In the genomic region with DNA sequence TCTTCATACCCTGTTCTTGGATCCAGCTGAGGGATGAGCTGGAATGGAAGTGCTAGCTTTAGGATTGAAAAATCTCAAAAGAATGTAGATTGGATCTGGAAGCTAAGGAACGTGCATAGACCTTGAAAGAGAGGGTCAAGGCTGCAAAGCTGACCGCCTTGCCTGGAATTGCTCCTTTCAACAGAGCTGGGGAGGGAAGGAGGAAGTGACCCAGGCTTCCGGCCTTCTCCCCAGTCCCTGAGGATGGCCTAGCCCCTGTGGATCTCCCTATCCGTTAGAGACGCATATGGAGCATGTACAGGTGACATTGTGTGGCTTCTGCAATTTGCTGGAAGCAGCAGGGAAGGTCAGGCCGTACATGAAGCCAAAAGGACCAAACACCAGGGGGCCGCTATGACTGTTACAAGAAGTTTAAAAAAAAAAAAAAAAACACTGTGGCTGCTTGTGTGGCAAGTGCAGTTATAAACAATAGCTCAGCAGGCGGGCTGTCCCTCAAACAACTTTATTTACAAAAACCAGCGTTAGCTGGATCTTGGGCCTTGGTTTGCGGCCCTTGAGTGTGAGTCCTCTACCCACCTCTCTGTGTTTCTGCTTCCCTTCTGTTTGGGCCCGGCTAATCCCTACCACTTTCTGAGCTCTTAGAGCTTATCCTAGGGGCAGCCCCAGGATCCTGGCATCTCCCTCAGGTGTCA, we compare ENCODE assay signal across 17 cellular contexts.
DNase-seq lines count a peak whose midpoint lies in the region; ATAC-seq and TF ChIP-seq lines count a peak whose summit lies in the region.
"Had no signal": no experiment of that assay in that cellular context is flagged by ENCODE, and none has a peak within 500 bp of the region (broad histone marks: within the 10 kb centered on the region; RNA-seq: fewer than 3 reads in every experiment).

No MANE protein-coding gene starts in this region.

- peaks cover 3% of the 10 kb centered on the region for H3K79me1 ChIP-seq in mesenchymal stem cell (replicated peaks; ENCODE audit: low read length, poor library complexity, severe bottlenecking)

- H2AK5ac ChIP-seq in mesenchymal stem cell (ENCODE audit: low read length, severe bottlenecking), result no peak overlapping the region

- TF ChIP-seq CTCF in HFFc6 (IDR thresholded peaks at IDR 0.05), result peak; percentile 13; the same call in 1 of the 2 replicates

- peaks cover 0 to 6% of the 10 kb centered on the region in 2 experiments for H3K36me3 ChIP-seq in mesenchymal stem cell (ENCODE audit: control insufficient read depth in 1 of 2, insufficient read depth in 2 of 2, low read depth in 1 of 2, low read length in 2 of 2)
- H3K36me3 ChIP-seq: SJCRH30 had no signal

- DNase-seq in COR-L47 (lab: John Stamatoyannopoulos, UW) (peak; percentile 60), HFFc6 (no peak), astrocyte of the hippocampus (ENCODE audit: low read depth, low spot score) (peak; percentile 58), mesenchymal stem cell (peak; percentile 42), NCI-H187 (lab: John Stamatoyannopoulos, UW) (no peak), GDM1 (lab: John Stamatoyannopoulos, UW) (no peak)
- no peak for DNase-seq in stimulated activated CD4-positive, alpha-beta T cell treated with anti-CD3 and anti-CD28 coated beads, Interleukin-4, amount 100 ng/mL, for 4 hours
- DNase-seq: activated CD4-positive, alpha-beta T cell treated with anti-CD3 and anti-CD28 coated beads for 48 hours; GF-D8; MM.1S; NCI-H2081 treated with DMSO at 0.1 percent for 48 hours; SJCRH30; stimulated activated CD4-positive, alpha-beta T cell treated with anti-CD3 and anti-CD28 coated beads, Interleukin-4, amount 100 ng/mL, for 24 hours had no signal

- H3K18ac ChIP-seq in mesenchymal stem cell (ENCODE audit: low read depth in 1 of 2, low read length in 2 of 2), result no peak overlapping the region

- H3K9me3 ChIP-seq in mesenchymal stem cell (ENCODE audit: control insufficient read depth, low read length), result no peaks in the 10 kb centered on the region
- H3K9me3 ChIP-seq: SJCRH30 had no signal

- no peak overlapping the region for H3K27ac ChIP-seq in mesenchymal stem cell (ENCODE audit: low read length, poor library complexity, severe bottlenecking)
- H3K27ac ChIP-seq: SJCRH30 had no signal

- no peak overlapping the region for H2BK5ac ChIP-seq in mesenchymal stem cell (ENCODE audit: low read depth, low read length, poor library complexity, severe bottlenecking)

- H2BK15ac ChIP-seq in mesenchymal stem cell (ENCODE audit: low read depth, poor library complexity, severe bottlenecking), result no peak overlapping the region

- no peak overlapping the region for H2BK12ac ChIP-seq in mesenchymal stem cell (ENCODE audit: low read length in 2 of 2)

- no peak overlapping the region for H3K4me3 Mint-ChIP-seq in HFFc6
- H3K4me3 Mint-ChIP-seq: activated naive CD4-positive, alpha-beta T cell treated with anti-CD3 and anti-CD28 coated beads for 36 hours had no signal

- no peak overlapping the region for H3K4me2 ChIP-seq in mesenchymal stem cell (ENCODE audit: low read length, poor library complexity, severe bottlenecking)

- no peak overlapping the region for H2BK120ac ChIP-seq in mesenchymal stem cell (ENCODE audit: low read depth, low read length)

- H3K4me1 ChIP-seq in mesenchymal stem cell (ENCODE audit: control insufficient read depth, insufficient read depth, low read depth, low read length), result peaks cover 14% of the 10 kb centered on the region

- no peaks in the 10 kb centered on the region for H3K9me3 Mint-ChIP-seq in HFFc6
- H3K9me3 Mint-ChIP-seq: activated naive CD4-positive, alpha-beta T cell treated with anti-CD3 and anti-CD28 coated beads for 36 hours had no signal

- peaks cover 21% of the 10 kb centered on the region for H3K4me1 Mint-ChIP-seq in HFFc6 (ENCODE audit: low read depth)

- H3K14ac ChIP-seq in mesenchymal stem cell (ENCODE audit: low read length in 2 of 2), result no peak overlapping the region

- no peak overlapping the region for H2AFZ ChIP-seq in mesenchymal stem cell (ENCODE audit: low read depth, low read length)

- no peak overlapping the region for H3K4me3 ChIP-seq in mesenchymal stem cell (ENCODE audit: insufficient read depth in 1 of 2, low read depth in 1 of 2, low read length in 2 of 2)
- H3K4me3 ChIP-seq: dorsolateral prefrontal cortex, SJCRH30 had no signal

- H3K36me3 Mint-ChIP-seq in HFFc6 (ENCODE audit: low read depth), result no peaks in the 10 kb centered on the region

- no peak overlapping the region for H3K23ac ChIP-seq in mesenchymal stem cell (ENCODE audit: low read length in 2 of 2)

- no peaks in the 10 kb centered on the region for H3K27me3 ChIP-seq in mesenchymal stem cell (ENCODE audit: control insufficient read depth in 1 of 2, insufficient read depth in 1 of 2, low read length in 2 of 2)
- H3K27me3 ChIP-seq: dorsolateral prefrontal cortex, SJCRH30 had no signal

- H3K27ac Mint-ChIP-seq in HFFc6, result no peak overlapping the region; the same call in 1 of the 2 replicates
- H3K27ac Mint-ChIP-seq: activated naive CD4-positive, alpha-beta T cell treated with anti-CD3 and anti-CD28 coated beads for 36 hours had no signal

- H3K4ac ChIP-seq in mesenchymal stem cell (ENCODE audit: low read depth in 1 of 2, low read length in 2 of 2), result no peak overlapping the region

- peaks cover 11% of the 10 kb centered on the region for H3K27me3 Mint-ChIP-seq in HFFc6 (ENCODE audit: insufficient read depth)

- H4K91ac ChIP-seq in mesenchymal stem cell (ENCODE audit: low read length), result peak overlapping the region; percentile 7

- H4K8ac ChIP-seq in mesenchymal stem cell (ENCODE audit: low read length), result no peak overlapping the region

- 64% methylated on average over 11 of the region's 11 CpGs for WGBS in mesenchymal stem cell

- no peak overlapping the region for H3K9ac ChIP-seq in mesenchymal stem cell (ENCODE audit: low read length)

- ATAC-seq in HG03571 (IDR thresholded peaks at IDR 0.05; ENCODE audit: unreplicated experiment), result no peak
- ATAC-seq: esophagus mucosa had no signal

Comparison
In these comparisons a context has a peak if more than half of its experiments do, and no peak if none do; other contexts are left out.
1. DNase-seq: peak in COR-L47 (single experiment), astrocyte of the hippocampus (single experiment) and mesenchymal stem cell (single experiment); none in HFFc6 (single experiment), NCI-H187 (0 of 2), GDM1 (single experiment) and stimulated activated CD4-positive, alpha-beta T cell treated with anti-CD3 and anti-CD28 coated beads, Interleukin-4, amount 100 ng/mL, for 4 hours (0 of 2).